2 cellular contexts compared by ENCODE assay signal in the genomic region with DNA sequence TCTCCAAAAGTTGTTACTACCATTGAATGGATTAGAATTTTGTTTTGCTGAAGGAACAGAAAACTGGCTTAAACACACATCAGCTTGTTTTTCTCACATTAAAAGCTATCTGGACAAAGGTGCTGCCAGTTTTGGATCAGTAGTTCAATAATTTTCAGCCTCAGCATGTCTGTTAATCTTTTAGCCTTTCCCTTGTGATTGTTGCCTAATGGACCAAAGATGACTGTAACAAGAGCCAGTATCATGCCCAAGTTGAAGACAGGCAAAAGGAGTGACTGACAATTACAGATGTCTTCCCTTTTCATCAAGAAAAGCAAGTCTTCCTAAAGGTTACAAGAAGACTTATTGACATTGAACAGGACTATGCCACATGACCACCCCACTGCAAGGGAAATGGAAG.
A peak's percentile ranks its signal among the peaks of the same experiment; 100 is the strongest.
TF ChIP-seq lines count a peak whose summit lies in the region.

No MANE protein-coding gene starts in this region.

TF ChIP-seq in liver, 16 proteins besides CTCF, POLR2A, EP300 and RAD21:
- TF ChIP-seq EGR1 (IDR thresholded peaks at IDR 0.05; ENCODE audit: low read depth in 2 of 2) (no peak), FOXA2 (IDR thresholded peaks at IDR 0.05) (peak; percentile 32), RXRA (IDR thresholded peaks at IDR 0.05) (peak in 1 of 2 donors; percentile 49), HNF4A (conservative IDR thresholded peaks at IDR 0.05) (peak in 1 of 2 donors; percentile 42), HNF4G (IDR thresholded peaks at IDR 0.05) (no peak)
TF ChIP-seq in liver: peak in this region for 3.

TF ChIP-seq in HepG2, 621 proteins besides CTCF, POLR2A, EP300 and RAD21:
- TF ChIP-seq SP4 (CRISPR knock-in tag; IDR thresholded peaks at IDR 0.05) (no peak), ZNF253 (CRISPR knock-in tag; IDR thresholded peaks at IDR 0.05; ENCODE audit: borderline replicate concordance) (no peak), HMG20A (CRISPR knock-in tag; IDR thresholded peaks at IDR 0.05; ENCODE audit: borderline replicate concordance) (no peak), SMAD3 (CRISPR knock-in tag; IDR thresholded peaks at IDR 0.05) (no peak), ZNF614 (CRISPR knock-in tag; IDR thresholded peaks at IDR 0.05; ENCODE audit: borderline replicate concordance) (no peak), ZNF12 (CRISPR knock-in tag; IDR thresholded peaks at IDR 0.05) (no peak), KDM5A (IDR thresholded peaks at IDR 0.05; ENCODE audit: borderline replicate concordance, low read length) (no peak), GATAD1 (CRISPR knock-in tag; IDR thresholded peaks at IDR 0.05) (no peak), NONO (IDR thresholded peaks at IDR 0.05) (no peak), NONO (CRISPR knock-in tag; conservative IDR thresholded peaks at IDR 0.05) (no peak), SNRNP70 (IDR thresholded peaks at IDR 0.05; ENCODE audit: low read depth, low read length) (no peak), TARDBP (CRISPR knock-in tag; IDR thresholded peaks at IDR 0.05) (no peak), ZNF747 (CRISPR knock-in tag; IDR thresholded peaks at IDR 0.05; ENCODE audit: borderline replicate concordance) (no peak), SAFB2 (CRISPR knock-in tag; IDR thresholded peaks at IDR 0.05; ENCODE audit: borderline replicate concordance, low read depth) (no peak), RNF2 (conservative IDR thresholded peaks at IDR 0.05; ENCODE audit: low read depth) (no peak), ZSCAN22 (CRISPR knock-in tag; IDR thresholded peaks at IDR 0.05) (no peak), NFIC (IDR thresholded peaks at IDR 0.05; ENCODE audit: low read length) (no peak), ZNF780A (CRISPR knock-in tag; IDR thresholded peaks at IDR 0.05) (no peak), ZNF350 (CRISPR knock-in tag; IDR thresholded peaks at IDR 0.05; ENCODE audit: borderline replicate concordance, low read depth) (no peak)
- TF ChIP-seq, protein P1, sequence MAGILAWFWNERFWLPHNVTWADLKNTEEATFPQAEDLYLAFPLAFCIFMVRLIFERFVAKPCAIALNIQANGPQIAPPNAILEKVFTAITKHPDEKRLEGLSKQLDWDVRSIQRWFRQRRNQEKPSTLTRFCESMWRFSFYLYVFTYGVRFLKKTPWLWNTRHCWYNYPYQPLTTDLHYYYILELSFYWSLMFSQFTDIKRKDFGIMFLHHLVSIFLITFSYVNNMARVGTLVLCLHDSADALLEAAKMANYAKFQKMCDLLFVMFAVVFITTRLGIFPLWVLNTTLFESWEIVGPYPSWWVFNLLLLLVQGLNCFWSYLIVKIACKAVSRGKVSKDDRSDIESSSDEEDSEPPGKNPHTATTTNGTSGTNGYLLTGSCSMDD (CRISPR knock-in tag; IDR thresholded peaks at IDR 0.05): no peak
- TF ChIP-seq, protein P2, sequence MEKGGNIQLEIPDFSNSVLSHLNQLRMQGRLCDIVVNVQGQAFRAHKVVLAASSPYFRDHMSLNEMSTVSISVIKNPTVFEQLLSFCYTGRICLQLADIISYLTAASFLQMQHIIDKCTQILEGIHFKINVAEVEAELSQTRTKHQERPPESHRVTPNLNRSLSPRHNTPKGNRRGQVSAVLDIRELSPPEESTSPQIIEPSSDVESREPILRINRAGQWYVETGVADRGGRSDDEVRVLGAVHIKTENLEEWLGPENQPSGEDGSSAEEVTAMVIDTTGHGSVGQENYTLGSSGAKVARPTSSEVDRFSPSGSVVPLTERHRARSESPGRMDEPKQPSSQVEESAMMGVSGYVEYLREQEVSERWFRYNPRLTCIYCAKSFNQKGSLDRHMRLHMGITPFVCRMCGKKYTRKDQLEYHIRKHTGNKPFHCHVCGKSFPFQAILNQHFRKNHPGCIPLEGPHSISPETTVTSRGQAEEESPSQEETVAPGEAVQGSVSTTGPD (CRISPR knock-in tag; IDR thresholded peaks at IDR 0.05): no peak
